20 cellular contexts compared by ENCODE assay signal in genomic region chr9:98530806-98531386, GRCh38.
DNase-seq lines count a peak whose midpoint lies in the region; ATAC-seq and TF ChIP-seq lines count a peak whose summit lies in the region.
"Had no signal": no experiment of that assay in that cellular context is flagged by ENCODE, and none has a peak within 500 bp of the region (broad histone marks: within the 10 kb centered on the region; RNA-seq: fewer than 3 reads in every experiment).

No MANE protein-coding gene starts in this region.

- H3K27ac ChIP-seq in IMR-90 (ENCODE audit: insufficient read depth, low read length) (no peak overlapping the region), left lung (no peak overlapping the region), upper lobe of right lung (no peak overlapping the region)

- no peak overlapping the region for H4K5ac ChIP-seq in IMR-90 (ENCODE audit: low read depth, low read length)

- no peak overlapping the region for H2BK20ac ChIP-seq in IMR-90 (ENCODE audit: low read depth, low read length)

- dilution Hi-C loops in IMR-90 (cut with HindIII; ENCODE audit: low sequenced_read_pairs, unreplicated experiment): no loop called here

- H3K79me1 ChIP-seq in IMR-90 (ENCODE audit: low read depth in 1 of 2, low read length in 2 of 2): peaks cover 4 to 24% of the 10 kb centered on the region in 2 experiments; a peak in 3 of 4 replicates

- H3K9ac ChIP-seq in IMR-90 (ENCODE audit: low read depth, low read length): no peak overlapping the region

- H2AK5ac ChIP-seq in IMR-90 (ENCODE audit: low read depth, low read length): 0 out of 2 replicates have a peak overlapping the region, but pooled peaks have one; percentile 3

- no peaks in the 10 kb centered on the region for H4K20me1 ChIP-seq in IMR-90 (ENCODE audit: insufficient read depth, low read length)

- H3K56ac ChIP-seq in IMR-90 (ENCODE audit: extremely low read depth, insufficient read depth, low read length): no peak overlapping the region

- H3K23ac ChIP-seq in IMR-90 (ENCODE audit: low read depth, low read length): no peak overlapping the region

- peaks cover 13% of the 10 kb centered on the region for H3K9me1 ChIP-seq in IMR-90 (ENCODE audit: insufficient read depth, low read length)

- no peak overlapping the region for H3K18ac ChIP-seq in IMR-90 (ENCODE audit: low read depth, low read length)

- H3K36me3 ChIP-seq in IMR-90 (ENCODE audit: control insufficient read depth, insufficient read depth, low read length): no peaks in the 10 kb centered on the region
- H3K36me3 ChIP-seq in left lung: no peaks in the 10 kb centered on the region
- H3K36me3 ChIP-seq in upper lobe of right lung: no peaks in the 10 kb centered on the region
- H3K36me3 ChIP-seq in MG63: no peaks in the 10 kb centered on the region

- peaks cover 5% of the 10 kb centered on the region for H3K4me1 ChIP-seq in IMR-90 (ENCODE audit: control insufficient read depth, insufficient read depth, low read length)
- H3K4me1 ChIP-seq in left lung: no peaks in the 10 kb centered on the region
- no peaks in the 10 kb centered on the region for H3K4me1 ChIP-seq in upper lobe of right lung

- no peak overlapping the region for H3K4ac ChIP-seq in IMR-90 (ENCODE audit: low read depth, low read length)

- POLR2A ChIA-PET in IMR-90 (lab: Charles Lee; ENCODE audit: unreplicated experiment): no interaction called here

- CTCF ChIA-PET in IMR-90 (lab: Yijun Ruan, JAX): no interaction called here

- H3K4me2 ChIP-seq in IMR-90 (ENCODE audit: low read depth, low read length): no peak overlapping the region

- H2BK5ac ChIP-seq in IMR-90 (ENCODE audit: low read depth, low read length, poor library complexity, severe bottlenecking): no peak overlapping the region

- H4K91ac ChIP-seq in IMR-90 (ENCODE audit: insufficient read depth, low read depth, low read length): no peak overlapping the region

- H2BK120ac ChIP-seq in IMR-90 (ENCODE audit: low read depth, low read length): no peak overlapping the region

- TF ChIP-seq CTCF in IMR-90 (conservative IDR thresholded peaks at IDR 0.05; ENCODE audit: low read depth, low read length) (no peak), left lung (IDR thresholded peaks at IDR 0.05) (no peak), upper lobe of right lung (IDR thresholded peaks at IDR 0.05) (no peak)

- in situ Hi-C loops in IMR-90 (cut with MboI; ENCODE audit: low sequenced_read_pairs): no loop called here

- no peak overlapping the region for H3K4me3 ChIP-seq in IMR-90 (ENCODE audit: insufficient read depth, low read depth, low read length)
- H3K4me3 ChIP-seq in left lung: no peak overlapping the region
- no peak overlapping the region for H3K4me3 ChIP-seq in upper lobe of right lung
- H3K4me3 ChIP-seq in MG63: no peak overlapping the region

- TF ChIP-seq POLR2A in IMR-90 (IDR thresholded peaks at IDR 0.05; ENCODE audit: low read depth, low read length): no peak

- H3K14ac ChIP-seq in IMR-90 (replicated peaks; ENCODE audit: low read depth, low read length): no peak overlapping the region

- H2AFZ ChIP-seq in IMR-90 (replicated peaks; ENCODE audit: low read length, poor library complexity): no peak overlapping the region

- peak overlapping the region; percentile 53 for H2AK9ac ChIP-seq in IMR-90 (replicated peaks; ENCODE audit: low read depth, low read length, poor library complexity)

- intact Hi-C loops in IMR-90 (cut with micrococcal nuclease): no loop called here
- intact Hi-C loops in left lung (cut with DNase I): loop anchor here in 1 of 2 donors (10.0 kb wide), 1 partner anchor 264 kb away; the partner anchor contains the start of gene ANKS6
- intact Hi-C loops in upper lobe of right lung (cut with DNase I): no loop called here

- H3K27me3 ChIP-seq in IMR-90 (ENCODE audit: control insufficient read depth, insufficient read depth, low read length) (no peaks in the 10 kb centered on the region), left lung (no peaks in the 10 kb centered on the region), upper lobe of right lung (no peaks in the 10 kb centered on the region), MG63 (no peaks in the 10 kb centered on the region)

- no peak overlapping the region for H4K8ac ChIP-seq in IMR-90 (ENCODE audit: low read depth in 2 of 2, low read length in 2 of 2)

- H3K9me3 ChIP-seq in IMR-90 (ENCODE audit: control insufficient read depth, insufficient read depth, low read length) (no peaks in the 10 kb centered on the region), left lung (peaks cover 0 to 2% of the 10 kb centered on the region in 2 donors), upper lobe of right lung (no peaks in the 10 kb centered on the region), MG63 (no peaks in the 10 kb centered on the region)

- H2BK15ac ChIP-seq in IMR-90 (ENCODE audit: low read depth, low read length): no peak overlapping the region

- WGBS in IMR-90 (ENCODE audit: extremely low coverage in 2 of 2, insufficient read length in 1 of 2), 2 experiments: no CpG with 5 or more reads among the region's 6 CpGs

- ATAC-seq in IMR-90 (ENCODE audit: low read depth) (no peak), left lung (peak; percentile 78), upper lobe of right lung (peak; percentile 61), HG03039 (IDR thresholded peaks at IDR 0.05; ENCODE audit: unreplicated experiment) (no peak)
- ATAC-seq: HCT116 had no signal

- no peak for DNase-seq in IMR-90
- peak; percentile 22 for DNase-seq in NCI-H2029 treated with DMSO at 0.1 percent for 48 hours (lab: John Stamatoyannopoulos, UW)
- DNase-seq in left lung: no peak
- no peak for DNase-seq in upper lobe of right lung
- DNase-seq in MG63: no peak
- no peak for DNase-seq in globus pallidus (ENCODE audit: low spot score)
- DNase-seq: C1 segment of cervical spinal cord; CD4-positive, alpha-beta memory T cell; COR-L47; DMS79; EL; GDM1; NCI-H1105 treated with DMSO at 0.1 percent for 48 hours; NCI-H146; NCI-H1930; NCI-H2227 treated with DMSO at 0.1 percent for 48 hours; RPMI8226; SHP77 treated with DMSO at 0.1 percent for 48 hours had no signal

- BruUV-seq in IMR-90 (replicated peaks; lab: Mats Ljungman, UMichigan): no TSS peak

- no peak for TF ChIP-seq RAD21 in IMR-90 (IDR thresholded peaks at IDR 0.05; ENCODE audit: low read length)

TF ChIP-seq in IMR-90, 13 proteins besides CTCF, POLR2A, EP300 and RAD21:
- TF ChIP-seq CEBPB (IDR thresholded peaks at IDR 0.05; ENCODE audit: low read depth, low read length) (no peak), RCOR1 (IDR thresholded peaks at IDR 0.05; ENCODE audit: insufficient replicate concordance, low read length) (no peak), BHLHE40 (IDR thresholded peaks at IDR 0.05; ENCODE audit: low read depth, low read length) (no peak), MAZ (IDR thresholded peaks at IDR 0.05; ENCODE audit: borderline replicate concordance, low read depth, low read length) (no peak), FOS (IDR thresholded peaks at IDR 0.05; ENCODE audit: low read depth, low read length) (no peak), RFX5 (IDR thresholded peaks at IDR 0.05; ENCODE audit: low read depth, low read length) (no peak)

Comparison
In these comparisons a context has a peak if more than half of its experiments do, and no peak if none do; other contexts are left out.
1. ATAC-seq: peak in left lung (single experiment) and upper lobe of right lung (single experiment); none in IMR-90 (single experiment) and HG03039 (single experiment).